Comparison of ENCODE assay signal across 1 cellular context in genomic region chr15:56207092-56207491, GRCh38.
TF ChIP-seq lines count a peak whose summit lies in the region.

No MANE protein-coding gene starts in this region.

TF ChIP-seq in SK-N-SH, 30 proteins besides CTCF, POLR2A, EP300 and RAD21 (continued from another document):
- TF ChIP-seq USF2 (IDR thresholded peaks at IDR 0.05; ENCODE audit: borderline replicate concordance, low read depth, low read length) = no peak
- TF ChIP-seq SIN3A (IDR thresholded peaks at IDR 0.05; ENCODE audit: borderline replicate concordance, low read depth, low read length) = no peak
